ENCODE assay signal across 16 cellular contexts in the genomic region with DNA sequence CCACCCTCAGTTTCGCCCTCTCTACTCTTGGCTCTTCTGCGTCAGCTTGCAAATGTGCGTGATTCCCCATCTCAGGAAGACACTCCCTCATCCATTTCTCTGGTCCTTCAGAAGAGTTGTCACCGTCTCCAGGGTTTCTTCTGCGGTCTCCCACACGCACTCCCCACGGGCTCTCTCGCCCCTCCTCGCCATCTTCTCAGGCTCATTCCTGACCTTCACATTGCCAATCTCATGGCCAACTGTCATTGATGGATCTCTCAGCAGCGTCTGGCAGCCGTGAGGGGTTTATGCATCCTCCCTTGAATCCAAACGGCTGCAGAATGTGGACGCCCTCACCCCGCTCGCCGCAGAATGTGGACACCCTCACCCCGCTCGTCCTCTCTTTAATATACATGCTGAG.
"Had no signal": no experiment of that assay in that cellular context is flagged by ENCODE, and none has a peak within 500 bp of the region (broad histone marks: within the 10 kb centered on the region; RNA-seq: fewer than 3 reads in every experiment).

No MANE protein-coding gene starts in this region.

- H3K27me3 Mint-ChIP-seq: memory B cell had no signal

- H3K9me3 ChIP-seq: adrenal gland, heart left ventricle, pancreas, thyroid gland had no signal

- H3K27ac Mint-ChIP-seq: memory B cell, T-cell had no signal

- H3K4me3 Mint-ChIP-seq: memory B cell, nephron, T-cell had no signal

- DNase-seq: activated CD4-positive, alpha-beta T cell treated with anti-CD3 and anti-CD28 coated beads, Interleukin-2, amount 50 U/mL, for 1 hour; activated naive CD4-positive, alpha-beta T cell treated with anti-CD3 and anti-CD28 coated beads, Interleukin-2, amount 50 U/mL, for 16 hours; adrenal gland; dermis blood vessel endothelial cell; foreskin fibroblast; pancreas; stimulated activated CD4-positive, alpha-beta T cell treated with anti-CD3 and anti-CD28 coated beads, Interleukin-15, amount 100 ng/mL, for 24 hours; stimulated activated CD4-positive, alpha-beta T cell treated with anti-CD3 and anti-CD28 coated beads, Interleukin-4, amount 100 ng/mL, for 24 hours; T-cell; T1000; thyroid gland had no signal

- H3K4me1 Mint-ChIP-seq: T-cell had no signal

- H3K36me3 ChIP-seq: adrenal gland, pancreas, thyroid gland had no signal

- H3K4me1 ChIP-seq: pancreas had no signal

- ATAC-seq: heart left ventricle, left lobe of liver, T-cell had no signal

- H3K27ac ChIP-seq: adrenal gland, heart left ventricle, thyroid gland had no signal

- H3K9me3 Mint-ChIP-seq: memory B cell, nephron, T-cell had no signal

- H3K27me3 ChIP-seq: adrenal gland, heart left ventricle, pancreas, thyroid gland had no signal

- H3K4me3 ChIP-seq: adrenal gland, heart left ventricle, pancreas, SK-N-MC, thyroid gland had no signal
